24 cellular contexts compared by ENCODE assay signal in the genomic region with DNA sequence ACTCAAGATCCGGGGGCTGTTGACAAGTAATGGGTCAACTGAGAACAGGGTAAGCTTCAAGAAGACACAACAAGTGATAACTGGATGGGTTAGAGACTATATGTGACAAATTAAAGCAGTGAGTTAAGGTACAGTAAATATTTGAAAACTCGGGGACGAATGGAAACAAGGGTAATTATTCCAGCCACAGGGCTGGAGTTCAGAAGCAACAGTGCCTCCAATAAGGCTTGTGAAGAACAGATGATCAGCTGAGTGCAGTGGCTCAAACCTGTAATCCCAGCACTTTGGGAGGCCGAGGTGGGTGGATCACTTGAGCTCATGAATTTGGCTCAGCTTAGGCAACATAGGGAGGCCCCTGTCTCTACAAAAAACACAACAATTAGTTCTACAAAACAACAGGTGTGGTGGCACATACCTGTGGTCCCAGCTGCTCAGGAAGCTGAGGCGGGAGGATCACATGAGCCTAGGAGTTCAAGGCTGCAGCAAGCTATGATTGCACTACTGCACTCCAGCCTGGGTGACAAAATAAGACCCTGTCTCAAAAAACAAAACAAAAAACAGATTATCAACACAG.
"Had no signal": no experiment of that assay in that cellular context is flagged by ENCODE, and none has a peak within 500 bp of the region (broad histone marks: within the 10 kb centered on the region; RNA-seq: fewer than 3 reads in every experiment).

No MANE protein-coding gene starts in this region.

- H2AFZ ChIP-seq: parathyroid adenoma had no signal

- H3K4me3 Mint-ChIP-seq: activated CD4-positive, alpha-beta T cell treated with anti-CD3 and anti-CD28 coated beads for 36 hours; central memory CD8-positive, alpha-beta T cell; dendritic cell treated with granulocyte-macrophage colony-stimulating factor and Interleukin-4, amounts not matched to agents 40 ng/mL and 50 ng/mL, for 4 days; endodermal cell; naive thymus-derived CD8-positive, alpha-beta T cell; neural crest cell had no signal

- H3K9me3 ChIP-seq: breast epithelium, esophagus muscularis mucosa, left lung, lower lobe of right lung, spleen, transverse colon had no signal

- H3K4me1 ChIP-seq: breast epithelium, foreskin keratinocyte, parathyroid adenoma had no signal

- H3K27me3 ChIP-seq: breast epithelium, esophagus muscularis mucosa, left lung, spleen, transverse colon had no signal

- H3K27me3 Mint-ChIP-seq: activated CD4-positive, alpha-beta T cell treated with anti-CD3 and anti-CD28 coated beads for 36 hours; central memory CD8-positive, alpha-beta T cell; dendritic cell treated with granulocyte-macrophage colony-stimulating factor and Interleukin-4, amounts not matched to agents 40 ng/mL and 50 ng/mL, for 4 days had no signal

- H3K4me1 Mint-ChIP-seq: endodermal cell, neural crest cell had no signal

- H3K9me3 Mint-ChIP-seq: activated naive CD4-positive, alpha-beta T cell treated with anti-CD3 and anti-CD28 coated beads, Interleukin-2, amount 50 U/mL, for 72 hours; central memory CD8-positive, alpha-beta T cell; dendritic cell treated with granulocyte-macrophage colony-stimulating factor and Interleukin-4, amounts not matched to agents 40 ng/mL and 50 ng/mL, for 4 days; endodermal cell; naive thymus-derived CD8-positive, alpha-beta T cell; neural crest cell had no signal

- H3K79me2 ChIP-seq: parathyroid adenoma had no signal

- H3K27ac ChIP-seq: breast epithelium, esophagus muscularis mucosa, foreskin keratinocyte, left lung, lower lobe of right lung, parathyroid adenoma, spleen, transverse colon had no signal

- H3K36me3 ChIP-seq: breast epithelium, esophagus muscularis mucosa, left lung, lower lobe of right lung, spleen, transverse colon had no signal

- H3K4me3 ChIP-seq: breast epithelium, esophagus muscularis mucosa, left lung, lower lobe of right lung, spleen, transverse colon had no signal

- ATAC-seq: activated CD4-positive, alpha-beta T cell treated with anti-CD3 and anti-CD28 coated beads for 36 hours; activated naive CD4-positive, alpha-beta T cell treated with anti-CD3 and anti-CD28 coated beads, Interleukin-2, amount 50 U/mL, for 72 hours; foreskin keratinocyte; left lung; lower lobe of right lung; naive thymus-derived CD8-positive, alpha-beta T cell; right cardiac atrium had no signal

- DNase-seq: activated CD4-positive, alpha-beta T cell treated with anti-CD3 and anti-CD28 coated beads for 36 hours; activated CD4-positive, alpha-beta T cell treated with anti-CD3 and anti-CD28 coated beads, Interleukin-2, amount 50 U/mL, for 48 hours; activated CD4-positive, CD25-positive, alpha-beta regulatory T cell; activated CD8-positive, alpha-beta memory T cell treated with anti-CD3 and anti-CD28 coated beads for 24 hours; activated gamma-delta T cell treated with Interleukin-2 at 50 U/mL for 16 hours; endodermal cell; foreskin keratinocyte; left lung; lower lobe of right lung; mesenchymal stem cell; naive thymus-derived CD8-positive, alpha-beta T cell; occipital lobe; right cardiac atrium; spleen; stimulated activated naive CD4-positive, alpha-beta T cell treated with Interleukin-2 at 50 U/mL for 16 hours; T-helper 1 cell; transverse colon had no signal

- H3K36me3 Mint-ChIP-seq: activated naive CD4-positive, alpha-beta T cell treated with anti-CD3 and anti-CD28 coated beads, Interleukin-2, amount 50 U/mL, for 72 hours; naive thymus-derived CD8-positive, alpha-beta T cell had no signal

- H3K27ac Mint-ChIP-seq: activated CD4-positive, alpha-beta T cell treated with anti-CD3 and anti-CD28 coated beads for 36 hours; activated naive CD4-positive, alpha-beta T cell treated with anti-CD3 and anti-CD28 coated beads, Interleukin-2, amount 50 U/mL, for 72 hours; dendritic cell treated with granulocyte-macrophage colony-stimulating factor and Interleukin-4, amounts not matched to agents 40 ng/mL and 50 ng/mL, for 4 days; endodermal cell; naive thymus-derived CD8-positive, alpha-beta T cell had no signal
